18 cellular contexts compared by ENCODE assay signal in genomic region chr3:119560160-119560559, GRCh38. TPM values are rescaled to one million over a fixed set of nuclear protein-coding genes. Genes with fewer than 3 reads are reported as not detected.
DNase-seq lines count a peak whose midpoint lies in the region; ATAC-seq, FAIRE-seq and TF ChIP-seq lines count a peak whose summit lies in the region.
"Had no signal": no experiment of that assay in that cellular context is flagged by ENCODE, and none has a peak within 500 bp of the region (broad histone marks: within the 10 kb centered on the region; RNA-seq: fewer than 3 reads in every experiment).

No MANE protein-coding gene starts in this region.

- CTCF ChIA-PET in GM12878 (lab: Yijun Ruan, JAX): interaction anchor here (0.7 to 6.0 kb wide), 19 partner anchors 10 to 678 kb away, joined by 3 to 60 read pairs (median 6); partner anchors contain the start of gene ARHGAP31

- FAIRE-seq in GM12878 (lab: Jason Lieb, UNC): no peak

- TF ChIP-seq RAD21 in GM12878 (IDR thresholded peaks at IDR 0.05; ENCODE audit: insufficient read depth, low read depth, low read length): no peak

- H4K91ac ChIP-seq in mesenchymal stem cell (ENCODE audit: low read length): no peak overlapping the region

- H4K8ac ChIP-seq in mesenchymal stem cell (ENCODE audit: low read length): no peak overlapping the region

- no peak for TF ChIP-seq EP300 in GM12878 (IDR thresholded peaks at IDR 0.05; ENCODE audit: borderline replicate concordance in 1 of 2, control insufficient read depth in 1 of 2, low read depth in 2 of 2, low read length in 2 of 2)

- no peaks in the 10 kb centered on the region for H3K9me2 ChIP-seq in Karpas-422 (replicated peaks; ENCODE audit: insufficient read depth, low read length)

- no peak overlapping the region for H3K4me3 Mint-ChIP-seq in CD14-positive monocyte
- H3K4me3 Mint-ChIP-seq: activated naive CD8-positive, alpha-beta T cell had no signal

- H3K79me2 ChIP-seq in Karpas-422 (ENCODE audit: low read length) (no peaks in the 10 kb centered on the region), GM12878 (ENCODE audit: control insufficient read depth, insufficient read depth, low read length) (peaks cover 73% of the 10 kb centered on the region)

- no peak overlapping the region for H2BK5ac ChIP-seq in mesenchymal stem cell (ENCODE audit: low read depth, low read length, poor library complexity, severe bottlenecking)

- intact Hi-C loops in CD14-positive monocyte (cut with micrococcal nuclease) (no loop called here), GM12878 (cut with micrococcal nuclease; ENCODE audit: unreplicated experiment) (no loop called here), tibial artery (cut with DNase I; ENCODE audit: low total_unique reads) (no loop called here), testis (cut with DNase I; ENCODE audit: low total_unique reads) (no loop called here)

- H3K9me3 ChIP-seq in Karpas-422 (ENCODE audit: low read length) (no peaks in the 10 kb centered on the region), GM12878 (replicated peaks; ENCODE audit: control insufficient read depth, insufficient read depth, low read length) (peaks cover 2% of the 10 kb centered on the region; the same call in 2 of the 3 replicates), tibial artery (no peaks in the 10 kb centered on the region), mesenchymal stem cell (ENCODE audit: control insufficient read depth, low read length) (peaks cover 3% of the 10 kb centered on the region), testis (no peaks in the 10 kb centered on the region)
- H3K9me3 ChIP-seq: esophagus squamous epithelium, gastroesophageal sphincter, suprapubic skin had no signal

- peaks cover 51% of the 10 kb centered on the region for H3K4me1 Mint-ChIP-seq in CD14-positive monocyte

- H3K23ac ChIP-seq in mesenchymal stem cell (ENCODE audit: low read length in 2 of 2): no peak overlapping the region

- no peak overlapping the region for H3K4ac ChIP-seq in mesenchymal stem cell (ENCODE audit: low read depth in 1 of 2, low read length in 2 of 2)

- in situ Hi-C loops in GM12878 (cut with MboI): no loop called here

- H3K4me2 ChIP-seq in Karpas-422 (ENCODE audit: low read depth, low read length, poor library complexity, severe bottlenecking) (no peak overlapping the region), GM12878 (ENCODE audit: control insufficient read depth, insufficient read depth) (peak overlapping the region; percentile 98), mesenchymal stem cell (ENCODE audit: low read length, poor library complexity, severe bottlenecking) (no peak overlapping the region)

- H3K4me1 ChIP-seq in Karpas-422 (ENCODE audit: low read length) (peaks cover 18% of the 10 kb centered on the region), GM12878 (ENCODE audit: control insufficient read depth, insufficient read depth, low read length) (peaks cover 21% of the 10 kb centered on the region), tibial artery (no peaks in the 10 kb centered on the region), mesenchymal stem cell (ENCODE audit: control insufficient read depth, insufficient read depth, low read depth, low read length) (peaks cover 3% of the 10 kb centered on the region), testis (no peaks in the 10 kb centered on the region)
- H3K4me1 ChIP-seq: esophagus squamous epithelium, gastroesophageal sphincter, suprapubic skin had no signal

- H2AFZ ChIP-seq in Karpas-422 (ENCODE audit: low read length) (peak overlapping the region; percentile 5; the same call in 1 of the 2 replicates), GM12878 (ENCODE audit: control insufficient read depth, low read depth, low read length) (peak overlapping the region; percentile 65), mesenchymal stem cell (ENCODE audit: low read depth, low read length) (no peak overlapping the region)

- H3K36me3 ChIP-seq in Karpas-422 (ENCODE audit: insufficient read depth, low read length) (no peaks in the 10 kb centered on the region), GM12878 (ENCODE audit: control insufficient read depth in 2 of 2, insufficient read depth in 2 of 2, low read length in 1 of 2) (no peaks in the 10 kb centered on the region), tibial artery (no peaks in the 10 kb centered on the region), mesenchymal stem cell (ENCODE audit: control insufficient read depth in 1 of 2, insufficient read depth in 2 of 2, low read depth in 1 of 2, low read length in 2 of 2) (no peaks in the 10 kb centered on the region), testis (ENCODE audit: low read depth, missing control alignments) (no peaks in the 10 kb centered on the region)
- H3K36me3 ChIP-seq: esophagus squamous epithelium, gastroesophageal sphincter, suprapubic skin, WERI-Rb-1 had no signal

- H3K4me3 ChIP-seq in GM12865 (ENCODE audit: low read depth, low read length) (peak overlapping the region; percentile 96), Karpas-422 (ENCODE audit: low read length) (no peak overlapping the region), GM12878 (peak overlapping the region; percentile 76), tibial artery (no peak overlapping the region), mesenchymal stem cell (ENCODE audit: insufficient read depth in 1 of 2, low read depth in 1 of 2, low read length in 2 of 2) (no peak overlapping the region), testis (no peak overlapping the region)
- H3K4me3 ChIP-seq: esophagus squamous epithelium, gastroesophageal sphincter, suprapubic skin had no signal

- peaks cover 0 to 2% (median 0%) of the 10 kb centered on the region in 3 donors for H3K27me3 Mint-ChIP-seq in CD14-positive monocyte (ENCODE audit: low read depth in 3 of 3)
- H3K27me3 Mint-ChIP-seq: activated naive CD8-positive, alpha-beta T cell had no signal

- H3K27me3 ChIP-seq in Karpas-422 (ENCODE audit: low read length) (no peaks in the 10 kb centered on the region), GM12878 (replicated peaks in 1 of 2; ENCODE audit: control insufficient read depth in 2 of 2, insufficient read depth in 2 of 2, low read length in 1 of 2) (no peaks in the 10 kb centered on the region), tibial artery (no peaks in the 10 kb centered on the region), mesenchymal stem cell (ENCODE audit: control insufficient read depth in 1 of 2, insufficient read depth in 1 of 2, low read length in 2 of 2) (no peaks in the 10 kb centered on the region), testis (no peaks in the 10 kb centered on the region)
- H3K27me3 ChIP-seq: esophagus squamous epithelium, gastroesophageal sphincter, suprapubic skin had no signal

- ATAC-seq in GM12878 (peak; percentile 2), GM18505 (IDR thresholded peaks at IDR 0.05; ENCODE audit: unreplicated experiment) (no peak)

- H2BK12ac ChIP-seq in mesenchymal stem cell (ENCODE audit: low read length in 2 of 2): no peak overlapping the region

- no peak overlapping the region for H3K18ac ChIP-seq in mesenchymal stem cell (ENCODE audit: low read depth in 1 of 2, low read length in 2 of 2)

- no peaks in the 10 kb centered on the region for H3K79me1 ChIP-seq in mesenchymal stem cell (replicated peaks; ENCODE audit: low read length, poor library complexity, severe bottlenecking)

- no peak for DNase-seq in CD14-positive monocyte (ENCODE audit: low spot score)
- DNase-seq in GM12865 (ENCODE audit: low read depth): peak; percentile 52
- no peak for DNase-seq in Karpas-422
- DNase-seq in GM12878 (ENCODE audit: low read depth, low spot score): no peak
- no peak for DNase-seq in tibial artery
- DNase-seq in mesenchymal stem cell: no peak
- DNase-seq in testis: no peak
- DNase-seq: occipital lobe, retina had no signal

- H2BK120ac ChIP-seq in mesenchymal stem cell (ENCODE audit: low read depth, low read length): no peak overlapping the region

- no peak overlapping the region for H2AK5ac ChIP-seq in mesenchymal stem cell (ENCODE audit: low read length, severe bottlenecking)

- TF ChIP-seq POLR2A in GM12878 (IDR thresholded peaks at IDR 0.05; ENCODE audit: low read depth, low read length) (peak; percentile 44), testis (IDR thresholded peaks at IDR 0.05) (no peak), GM18505 (IDR thresholded peaks at IDR 0.05; ENCODE audit: borderline replicate concordance, extremely low read depth, insufficient read depth, insufficient read length) (no peak)

- SMC1A ChIA-PET in GM12878 (lab: Charles Lee; ENCODE audit: uncharacterized antibody, unreplicated experiment): interaction anchor here (0.9 to 8.9 kb wide), 19 partner anchors 9 to 291 kb away, joined by 3 to 151 read pairs (median 14); partner anchors contain the start of genes ADPRH, COX17 and PLA1A

- no peaks in the 10 kb centered on the region for H3K9me3 Mint-ChIP-seq in CD14-positive monocyte
- H3K9me3 Mint-ChIP-seq: T-helper 1 cell treated with Interleukin-12 subunit alpha and Interleukin-12 subunit beta and Interleukin-4 antibody, amounts not matched to agents 30 μg/mL and 1 μg/mL, for 36 hours had no signal

- H3K14ac ChIP-seq in mesenchymal stem cell (ENCODE audit: low read length in 2 of 2): no peak overlapping the region

- no peak overlapping the region for H2BK15ac ChIP-seq in mesenchymal stem cell (ENCODE audit: low read depth, poor library complexity, severe bottlenecking)

- peak overlapping the region in 5 of 7 donors; percentile 51 to 92 (median 89) for H3K27ac Mint-ChIP-seq in CD14-positive monocyte
- H3K27ac Mint-ChIP-seq: activated naive CD8-positive, alpha-beta T cell had no signal

- WGBS in GM12878 (ENCODE audit: insufficient coverage, insufficient replicate concordance, low lambda C conversion rate, missing lambda C conversion rate): 0% methylated on average over 4 of the region's 5 CpGs
- 67% methylated on average over 4 of the region's 5 CpGs for WGBS in mesenchymal stem cell
- 87 to 93% methylated on average over 5 of the region's 5 CpGs for WGBS in testis, 2 donors

- no TSS peak for BruUV-seq in GM12878 (replicated peaks; lab: Mats Ljungman, UMichigan)

- POLR2A ChIA-PET in GM12878 (lab: Charles Lee): interaction anchor here (0.5 to 6.4 kb wide), 16 partner anchors 9 to 120 kb away, joined by 3 to 104 read pairs (median 6); partner anchors contain the start of genes ADPRH, COX17, PLA1A and TIMMDC1

- no peak overlapping the region for H3K27ac ChIP-seq in Karpas-422 (ENCODE audit: low read length)
- peak overlapping the region; percentile 98 for H3K27ac ChIP-seq in GM12878 (ENCODE audit: control insufficient read depth, insufficient read depth)
- H3K27ac ChIP-seq in tibial artery: no peak overlapping the region
- H3K27ac ChIP-seq in mesenchymal stem cell (ENCODE audit: low read length, poor library complexity, severe bottlenecking): no peak overlapping the region
- no peak overlapping the region for H3K27ac ChIP-seq in testis
- H3K27ac ChIP-seq: esophagus squamous epithelium, gastroesophageal sphincter, suprapubic skin, WERI-Rb-1 had no signal

- TF ChIP-seq CTCF in CD14-positive monocyte (IDR thresholded peaks at IDR 0.05) (no peak), GM12865 (IDR thresholded peaks at IDR 0.05; ENCODE audit: insufficient read depth, low read depth, low read length, missing control alignments) (no peak), GM12878 (IDR thresholded peaks at IDR 0.05 in 2 of 3, conservative IDR thresholded peaks at IDR 0.05 in 1 of 3; ENCODE audit: control insufficient read depth in 2 of 3, extremely low read depth in 1 of 3, insufficient read depth in 1 of 3, low read depth in 3 of 3, low read length in 3 of 3) (no peak), tibial artery (IDR thresholded peaks at IDR 0.05) (no peak), testis (IDR thresholded peaks at IDR 0.05) (no peak)

- RAD21 ChIA-PET in GM12878 (lab: Charles Lee; ENCODE audit: unreplicated experiment): interaction anchor here (0.7 to 11.9 kb wide), 19 partner anchors 9 to 208 kb away, joined by 3 to 239 read pairs (median 5); partner anchors contain the start of genes ADPRH, COX17 and TIMMDC1

- H3K9ac ChIP-seq in Karpas-422 (ENCODE audit: low read length) (no peak overlapping the region), GM12878 (ENCODE audit: control insufficient read depth, insufficient read depth, low read length) (peak overlapping the region; percentile 99), mesenchymal stem cell (ENCODE audit: low read length) (no peak overlapping the region)

- H3K36me3 Mint-ChIP-seq in CD14-positive monocyte: peaks cover 0 to 2% of the 10 kb centered on the region in 2 donors
- H3K36me3 Mint-ChIP-seq: activated naive CD8-positive, alpha-beta T cell had no signal

- no peaks in the 10 kb centered on the region for H4K20me1 ChIP-seq in Karpas-422 (ENCODE audit: insufficient read depth, low read depth, low read length)
- H4K20me1 ChIP-seq in GM12878 (ENCODE audit: control insufficient read depth, insufficient read depth): no peaks in the 10 kb centered on the region

RNA-seq across cellular contexts. Expression of gene CD80, which starts 0.7 kb away (rescaled TPM):
- polyA plus RNA-seq in CD14-positive monocyte (under 1 TPM; 0.47 TPM), GM12878 (2011; rRNA removed) (137 and 157 TPM in 2 replicates), GM12878 (2014; fragmentation: Illumina TruSeq; extraction: Trizol) (61.8 and 81.6 TPM in 2 replicates), GM12878 (2014; fragmentation: Nextera tagmentation; extraction: Ambion mirVana) (10 to 100 TPM; 42.5 to 54.1 TPM), GM12878 (2014; rRNA removed) (60.9 and 68.5 TPM in 2 replicates), GM12878 (2016; fragmentation: Nextera tagmentation; extraction: Ambion mirVana) (10 to 100 TPM; 41.4 to 44.5 TPM), testis (ENCODE audit: insufficient read depth, low read depth, low replicate concordance) (0.42 TPM)
- total RNA-seq in Karpas-422 (2014; rRNA removed; shearing (Covaris generic); ENCODE audit: low replicate concordance): not detected in 2 replicates
- total RNA-seq in GM12878 (2013; cell fraction: nucleolus; rRNA removed): 691 and 699 TPM in 2 replicates
- total RNA-seq in GM12878 (2014; rRNA removed) (68.7 and 83.3 TPM in 2 replicates), GM12878 (2014; rRNA removed; fragmentation: Illumina TruSeq; extraction: Trizol) (64.3 and 70.2 TPM in 2 replicates), GM12878 (2021) (51.8 and 54.4 TPM in 2 replicates), testis (1 to 10 TPM in 1 of 2 donors, under 1 TPM in 1; 0.74 to 2.0 TPM)
- polyA plus RNA-seq in GM12878 (2011; ENCODE audit: low read depth): 39.5 TPM
- polyA plus RNA-seq in GM12878 (2011; cell fraction: cytosol; rRNA removed): 93.0 and 95.1 TPM in 2 replicates
- 106 and 129 TPM in 2 replicates for polyA plus RNA-seq in GM12878 (2011; cell fraction: nucleus; rRNA removed)
- polyA plus RNA-seq in GM12878 (2012): 27.9 and 44.5 TPM in 2 replicates
- 272 and 299 TPM in 2 replicates for polyA minus RNA-seq in GM12878 (2011; rRNA and poly(A)+ RNA removed)
- 39.7 and 42.1 TPM in 2 replicates for polyA minus RNA-seq in GM12878 (2011; cell fraction: cytosol; rRNA and poly(A)+ RNA removed)
- polyA minus RNA-seq in GM12878 (2011; cell fraction: nucleus; rRNA and poly(A)+ RNA removed): 126 and 140 TPM in 2 replicates
- polyA plus RNA-seq in mesenchymal stem cell (2013, experiment 1 of 2): not detected
- 0.01 TPM for polyA plus RNA-seq in mesenchymal stem cell (2013, experiment 2 of 2)
- total RNA-seq: kidney epithelial cell, suprapubic skin had no signal
- polyA plus RNA-seq: AG04450 had no signal

RNA-seq across cellular contexts. Expression of gene ADPRH, which starts 19.1 kb away (rescaled TPM):
- polyA plus RNA-seq in CD14-positive monocyte: 10 to 100 TPM; 31.5 to 37.8 TPM
- 2.9 and 3.0 TPM in 2 replicates for total RNA-seq in Karpas-422 (2014; rRNA removed; shearing (Covaris generic); ENCODE audit: low replicate concordance)
- 31.0 and 32.4 TPM in 2 replicates for total RNA-seq in GM12878 (2013; cell fraction: nucleolus; rRNA removed)
- total RNA-seq in GM12878 (2014; rRNA removed): 15.4 and 17.2 TPM in 2 replicates
- 12.2 and 13.2 TPM in 2 replicates for total RNA-seq in GM12878 (2014; rRNA removed; fragmentation: Illumina TruSeq; extraction: Trizol)
- 24.9 and 26.0 TPM in 2 replicates for total RNA-seq in GM12878 (2021)
- polyA plus RNA-seq in GM12878 (2011; ENCODE audit: low read depth): 11.1 TPM
- polyA plus RNA-seq in GM12878 (2011; rRNA removed): 32.6 and 33.1 TPM in 2 replicates
- 23.1 and 27.0 TPM in 2 replicates for polyA plus RNA-seq in GM12878 (2011; cell fraction: cytosol; rRNA removed)
- 18.0 and 19.9 TPM in 2 replicates for polyA plus RNA-seq in GM12878 (2011; cell fraction: nucleus; rRNA removed)
- 13.2 and 20.2 TPM in 2 replicates for polyA plus RNA-seq in GM12878 (2012)
- polyA plus RNA-seq in GM12878 (2014; fragmentation: Illumina TruSeq; extraction: Trizol): 24.5 and 25.8 TPM in 2 replicates
- 1 to 10 TPM; 2.3 to 3.7 TPM for polyA plus RNA-seq in GM12878 (2014; fragmentation: Nextera tagmentation; extraction: Ambion mirVana)
- polyA plus RNA-seq in GM12878 (2014; rRNA removed): 16.5 and 19.1 TPM in 2 replicates
- polyA plus RNA-seq in GM12878 (2016; fragmentation: Nextera tagmentation; extraction: Ambion mirVana): 10 to 100 TPM; 19.0 to 22.0 TPM
- 31.7 and 36.9 TPM in 2 replicates for polyA minus RNA-seq in GM12878 (2011; rRNA and poly(A)+ RNA removed)
- 10.2 and 11.2 TPM in 2 replicates for polyA minus RNA-seq in GM12878 (2011; cell fraction: cytosol; rRNA and poly(A)+ RNA removed)
- polyA minus RNA-seq in GM12878 (2011; cell fraction: nucleus; rRNA and poly(A)+ RNA removed): 12.1 and 16.2 TPM in 2 replicates
- polyA plus RNA-seq in mesenchymal stem cell (2013, experiment 1 of 2): 1.3 TPM
- polyA plus RNA-seq in mesenchymal stem cell (2013, experiment 2 of 2): 1.5 TPM
- total RNA-seq in testis: 1 to 10 TPM; 7.9 to 8.6 TPM
- polyA plus RNA-seq in testis (ENCODE audit: insufficient read depth, low read depth, low replicate concordance): 8.0 TPM

RNA-seq across cellular contexts. Expression of gene PLA1A, which starts 37.5 kb away (rescaled TPM):
- polyA plus RNA-seq in CD14-positive monocyte: not detected
- total RNA-seq in Karpas-422 (2014; rRNA removed; shearing (Covaris generic); ENCODE audit: low replicate concordance): not detected in 2 replicates
- 43.4 and 53.6 TPM in 2 replicates for total RNA-seq in GM12878 (2013; cell fraction: nucleolus; rRNA removed)
- 5.9 and 6.5 TPM in 2 replicates for total RNA-seq in GM12878 (2014; rRNA removed)
- 4.7 TPM in 2 replicates for total RNA-seq in GM12878 (2014; rRNA removed; fragmentation: Illumina TruSeq; extraction: Trizol)
- total RNA-seq in GM12878 (2021): 3.8 and 4.4 TPM in 2 replicates
- polyA plus RNA-seq in GM12878 (2011; ENCODE audit: low read depth): 7.9 TPM
- 106 TPM in 2 replicates for polyA plus RNA-seq in GM12878 (2011; rRNA removed)
- polyA plus RNA-seq in GM12878 (2011; cell fraction: cytosol; rRNA removed): 92.1 and 100 TPM in 2 replicates
- 48.6 and 73.6 TPM in 2 replicates for polyA plus RNA-seq in GM12878 (2011; cell fraction: nucleus; rRNA removed)
- polyA plus RNA-seq in GM12878 (2012): 8.0 and 10.1 TPM in 2 replicates
- polyA plus RNA-seq in GM12878 (2014; fragmentation: Illumina TruSeq; extraction: Trizol): 4.9 and 6.7 TPM in 2 replicates
- 1 to 10 TPM; 2.9 to 3.5 TPM for polyA plus RNA-seq in GM12878 (2014; fragmentation: Nextera tagmentation; extraction: Ambion mirVana)
- polyA plus RNA-seq in GM12878 (2014; rRNA removed): 3.1 and 3.9 TPM in 2 replicates
- polyA plus RNA-seq in GM12878 (2016; fragmentation: Nextera tagmentation; extraction: Ambion mirVana): 1 to 10 TPM; 5.3 to 7.2 TPM
- polyA minus RNA-seq in GM12878 (2011; rRNA and poly(A)+ RNA removed): 103 and 152 TPM in 2 replicates
- 28.3 and 32.7 TPM in 2 replicates for polyA minus RNA-seq in GM12878 (2011; cell fraction: cytosol; rRNA and poly(A)+ RNA removed)
- 68.2 and 98.7 TPM in 2 replicates for polyA minus RNA-seq in GM12878 (2011; cell fraction: nucleus; rRNA and poly(A)+ RNA removed)
- 0.10 TPM for polyA plus RNA-seq in mesenchymal stem cell (2013, experiment 1 of 2)
- polyA plus RNA-seq in mesenchymal stem cell (2013, experiment 2 of 2): 0.12 TPM
- 1 to 10 TPM in 1 of 2 donors, under 1 TPM in 1; 0.87 to 2.7 TPM for total RNA-seq in testis
- 8.7 TPM for polyA plus RNA-seq in testis (ENCODE audit: insufficient read depth, low read depth, low replicate concordance)
- total RNA-seq: occipital lobe had no signal
- polyA plus RNA-seq: AG04450 had no signal

Comparison
In these comparisons a context has a peak if more than half of its experiments do, and no peak if none do; other contexts are left out.
1. H3K4me3 ChIP-seq: peak in GM12865 (single experiment) and GM12878 (single experiment); none in Karpas-422 (single experiment), tibial artery (0 of 2), mesenchymal stem cell (0 of 2) and testis (0 of 2).
2. RNA of gene CD80, which starts 0.7 kb away (total RNA-seq): 51.8 to 699 TPM in GM12878; 0.74 to 2.0 TPM in testis and not detected in Karpas-422; every median in the first group is over 10 times any median in the second.